38 cellular contexts compared by ENCODE assay signal in the genomic region with DNA sequence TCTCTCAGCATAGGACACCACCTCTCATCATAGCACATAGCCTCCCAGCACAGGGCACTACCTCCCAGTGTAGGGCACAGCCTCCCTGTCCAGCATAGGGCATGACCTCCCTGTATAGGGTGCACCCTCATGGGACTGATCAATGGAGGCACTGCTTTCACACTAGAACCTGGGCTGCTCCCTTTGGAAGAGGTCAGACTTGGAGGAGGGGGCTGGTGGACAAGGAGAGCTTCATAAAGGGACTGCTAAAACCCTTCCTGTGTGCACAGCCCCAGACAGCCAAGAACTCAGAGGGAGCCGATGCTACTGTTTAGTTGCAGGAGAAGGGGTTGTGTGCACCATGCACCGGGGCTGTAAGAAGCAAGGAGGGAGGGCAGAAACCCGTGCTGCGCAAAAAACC. TPM values are rescaled to one million over a fixed set of nuclear protein-coding genes. Genes with fewer than 3 reads are reported as not detected.
"Had no signal": no experiment of that assay in that cellular context is flagged by ENCODE, and none has a peak within 500 bp of the region (broad histone marks: within the 10 kb centered on the region; RNA-seq: fewer than 3 reads in every experiment).

No MANE protein-coding gene starts in this region.

- ATAC-seq: activated CD8-positive, alpha-beta T cell treated with anti-CD3 and anti-CD28 coated beads for 36 hours; activated naive CD4-positive, alpha-beta T cell treated with anti-CD3 and anti-CD28 coated beads, Interleukin-2, amount 50 U/mL, for 72 hours; activated T-cell treated with anti-CD3 and anti-CD28 coated beads, Interleukin-2, amount 50 U/mL, for 4 hours; activated T-cell treated with anti-CD3 and anti-CD28 coated beads, Interleukin-2, amount 50 U/mL, for 72 hours; activated T-helper 17 cell treated with anti-CD3 and anti-CD28 coated beads, Interleukin-2, amount 50 U/mL, for 72 hours had no signal

- H3K27ac ChIP-seq: adrenal gland, ascending aorta, cardiac muscle cell, VCaP had no signal

- H3K4me1 ChIP-seq: adrenal gland, ascending aorta had no signal

- H3K4me1 Mint-ChIP-seq: activated B cell treated with CpG ODN at 0.5 μM for 24 hours; activated naive CD8-positive, alpha-beta T cell treated with anti-CD3 and anti-CD28 coated beads for 36 hours; activated T-helper 17 cell treated with anti-CD3 and anti-CD28 coated beads, Interleukin-2, amount 50 U/mL, for 72 hours; brain; central memory CD8-positive, alpha-beta T cell had no signal

- H3K27me3 Mint-ChIP-seq: activated CD4-positive, alpha-beta memory T cell treated with anti-CD3 and anti-CD28 coated beads for 36 hours; activated naive CD8-positive, alpha-beta T cell treated with anti-CD3 and anti-CD28 coated beads for 36 hours; activated T-helper 17 cell treated with anti-CD3 and anti-CD28 coated beads, Interleukin-2, amount 50 U/mL, for 72 hours had no signal

- H3K9me3 Mint-ChIP-seq: activated B cell treated with CpG ODN at 0.5 μM for 24 hours; activated CD4-positive, alpha-beta memory T cell treated with anti-CD3 and anti-CD28 coated beads for 36 hours; activated CD8-positive, alpha-beta T cell treated with anti-CD3 and anti-CD28 coated beads for 36 hours; activated naive CD4-positive, alpha-beta T cell treated with anti-CD3 and anti-CD28 coated beads for 36 hours; activated naive CD4-positive, alpha-beta T cell treated with anti-CD3 and anti-CD28 coated beads, Interleukin-2, amount 50 U/mL, for 72 hours; activated naive CD8-positive, alpha-beta T cell treated with anti-CD3 and anti-CD28 coated beads for 36 hours; activated T-cell treated with anti-CD3 and anti-CD28 coated beads, Interleukin-2, amount 50 U/mL, for 4 hours; activated T-cell treated with anti-CD3 and anti-CD28 coated beads, Interleukin-2, amount 50 U/mL, for 72 hours; activated T-helper 1 cell treated with anti-CD3 and anti-CD28 coated beads, Interleukin-12 subunit alpha, Interleukin-12 subunit beta, Interleukin-2, Interleukin-4 antibody, amounts not matched to agents 30 ng/mL and 10 ng/mL and 1 ng/mL, durations not matched to agents 14 hours and 24 hours and 36 hours; activated T-helper 17 cell treated with anti-CD3 and anti-CD28 coated beads, Interleukin-2, amount 50 U/mL, for 72 hours; brain; central memory CD8-positive, alpha-beta T cell; T-helper 1 cell treated with Interleukin-12 subunit alpha and Interleukin-12 subunit beta and Interleukin-4 antibody, amounts not matched to agents 30 μg/mL and 1 μg/mL, for 36 hours; T-helper 2 cell treated with Interferon-gamma antibody and Interleukin-4, amounts not matched to agents 5 μg/mL and 100 μg/mL, for 36 hours had no signal

- H3K4me3 Mint-ChIP-seq: activated B cell treated with CpG ODN at 0.5 μM for 24 hours; activated CD4-positive, alpha-beta memory T cell treated with anti-CD3 and anti-CD28 coated beads for 36 hours; activated CD8-positive, alpha-beta T cell treated with anti-CD3 and anti-CD28 coated beads for 36 hours; activated naive CD4-positive, alpha-beta T cell treated with anti-CD3 and anti-CD28 coated beads for 36 hours; activated naive CD8-positive, alpha-beta T cell treated with anti-CD3 and anti-CD28 coated beads for 36 hours; activated T-cell treated with anti-CD3 and anti-CD28 coated beads, Interleukin-2, amount 50 U/mL, for 4 hours; activated T-cell treated with anti-CD3 and anti-CD28 coated beads, Interleukin-2, amount 50 U/mL, for 72 hours; activated T-helper 1 cell treated with anti-CD3 and anti-CD28 coated beads, Interleukin-12 subunit alpha, Interleukin-12 subunit beta, Interleukin-2, Interleukin-4 antibody, amounts not matched to agents 30 ng/mL and 10 ng/mL and 1 ng/mL, durations not matched to agents 14 hours and 24 hours and 36 hours; activated T-helper 17 cell treated with anti-CD3 and anti-CD28 coated beads, Interleukin-2, amount 50 U/mL, for 72 hours; brain; central memory CD8-positive, alpha-beta T cell; T-helper 1 cell treated with Interleukin-12 subunit alpha and Interleukin-12 subunit beta and Interleukin-4 antibody, amounts not matched to agents 30 μg/mL and 1 μg/mL, for 36 hours; T-helper 2 cell treated with Interferon-gamma antibody and Interleukin-4, amounts not matched to agents 5 μg/mL and 100 μg/mL, for 36 hours had no signal

- H3K27ac Mint-ChIP-seq: activated B cell treated with CpG ODN at 0.5 μM for 24 hours; activated CD4-positive, alpha-beta memory T cell treated with anti-CD3 and anti-CD28 coated beads for 36 hours; activated CD8-positive, alpha-beta T cell treated with anti-CD3 and anti-CD28 coated beads for 36 hours; activated naive CD4-positive, alpha-beta T cell treated with anti-CD3 and anti-CD28 coated beads for 36 hours; activated naive CD4-positive, alpha-beta T cell treated with anti-CD3 and anti-CD28 coated beads, Interleukin-2, amount 50 U/mL, for 72 hours; activated naive CD8-positive, alpha-beta T cell treated with anti-CD3 and anti-CD28 coated beads for 36 hours; activated T-cell treated with anti-CD3 and anti-CD28 coated beads, Interleukin-2, amount 50 U/mL, for 72 hours; activated T-helper 1 cell treated with anti-CD3 and anti-CD28 coated beads, Interleukin-12 subunit alpha, Interleukin-12 subunit beta, Interleukin-2, Interleukin-4 antibody, amounts not matched to agents 30 ng/mL and 10 ng/mL and 1 ng/mL, durations not matched to agents 14 hours and 24 hours and 36 hours; activated T-helper 17 cell treated with anti-CD3 and anti-CD28 coated beads, Interleukin-2, amount 50 U/mL, for 72 hours; brain; T-helper 1 cell treated with Interleukin-12 subunit alpha and Interleukin-12 subunit beta and Interleukin-4 antibody, amounts not matched to agents 30 μg/mL and 1 μg/mL, for 36 hours; T-helper 2 cell treated with Interferon-gamma antibody and Interleukin-4, amounts not matched to agents 5 μg/mL and 100 μg/mL, for 36 hours had no signal

- H3K4me3 ChIP-seq: adrenal gland, ascending aorta, cardiac muscle cell had no signal

- FAIRE-seq: TTC549 had no signal

- H3K36me3 ChIP-seq: adrenal gland, ascending aorta, cardiac muscle cell had no signal

- H3K9me3 ChIP-seq: adrenal gland, ascending aorta had no signal

- H3K36me3 Mint-ChIP-seq: activated CD4-positive, alpha-beta memory T cell treated with anti-CD3 and anti-CD28 coated beads for 36 hours; activated naive CD4-positive, alpha-beta T cell treated with anti-CD3 and anti-CD28 coated beads, Interleukin-2, amount 50 U/mL, for 72 hours; activated naive CD8-positive, alpha-beta T cell treated with anti-CD3 and anti-CD28 coated beads for 36 hours; brain had no signal

- DNase-seq: activated B cell treated with CpG ODN at 0.5 μM for 24 hours; activated CD4-positive, alpha-beta memory T cell treated with anti-CD3 and anti-CD28 coated beads for 36 hours; activated CD4-positive, alpha-beta T cell treated with anti-CD3 and anti-CD28 coated beads for 4 hours; activated CD4-positive, alpha-beta T cell treated with anti-CD3 and anti-CD28 coated beads, Interleukin-2, amount 50 U/mL, for 1 hour; activated CD4-positive, alpha-beta T cell treated with anti-CD3 and anti-CD28 coated beads, Interleukin-2, amount 50 U/mL, for 4 hours; activated CD4-positive, CD25-positive, alpha-beta regulatory T cell treated with anti-CD3 and anti-CD28 coated beads, Interleukin-2, amount 50 U/mL, for 72 hours; activated CD8-positive, alpha-beta memory T cell treated with anti-CD3 and anti-CD28 coated beads, Interleukin-2, amount 50 U/mL, for 4 hours; activated CD8-positive, alpha-beta T cell treated with anti-CD3 and anti-CD28 coated beads for 36 hours; activated effector memory CD4-positive, alpha-beta T cell treated with anti-CD3 and anti-CD28 coated beads, Interleukin-2, amount 50 U/mL, for 16 hours; activated gamma-delta T cell treated with Interleukin-2 at 50 U/mL for 16 hours; activated naive CD4-positive, alpha-beta T cell; activated naive CD4-positive, alpha-beta T cell treated with anti-CD3 and anti-CD28 coated beads for 36 hours; activated naive CD4-positive, alpha-beta T cell treated with anti-CD3 and anti-CD28 coated beads, Interleukin-2, amount 50 U/mL, for 16 hours; activated naive CD8-positive, alpha-beta T cell treated with anti-CD3 and anti-CD28 coated beads for 36 hours; activated T-cell treated with anti-CD3 and anti-CD28 coated beads for 4 hours; activated T-cell treated with anti-CD3 and anti-CD28 coated beads, Interleukin-2, amount 50 U/mL, for 1 hour; activated T-cell treated with anti-CD3 and anti-CD28 coated beads, Interleukin-2, amount 50 U/mL, for 4 hours; activated T-cell treated with anti-CD3 and anti-CD28 coated beads, Interleukin-2, amount 50 U/mL, for 72 hours; adrenal gland; amniotic stem cell; caudate nucleus; cerebellar nuclear complex; T-helper 1 cell; T-helper 2 cell; T-helper 9 cell had no signal

- H3K27me3 ChIP-seq: adrenal gland, ascending aorta, cardiac muscle cell had no signal

RNA-seq across cellular contexts. Expression of gene CST4, which starts 21.9 kb away (rescaled TPM):
- total RNA-seq: activated B cell treated with CpG ODN at 0.5 μM for 24 hours; activated CD4-positive, alpha-beta memory T cell treated with anti-CD3 and anti-CD28 coated beads for 36 hours; activated CD8-positive, alpha-beta memory T cell treated with anti-CD3 and anti-CD28 coated beads for 36 hours; activated CD8-positive, alpha-beta T cell treated with anti-CD3 and anti-CD28 coated beads for 36 hours; activated naive CD4-positive, alpha-beta T cell treated with anti-CD3 and anti-CD28 coated beads for 36 hours; activated naive CD4-positive, alpha-beta T cell treated with anti-CD3 and anti-CD28 coated beads, Interleukin-2, amount 50 U/mL, for 72 hours; activated naive CD8-positive, alpha-beta T cell treated with anti-CD3 and anti-CD28 coated beads for 36 hours; activated T-cell treated with anti-CD3 and anti-CD28 coated beads, Interleukin-2, amount 50 U/mL, for 4 hours; activated T-cell treated with anti-CD3 and anti-CD28 coated beads, Interleukin-2, amount 50 U/mL, for 72 hours; activated T-helper 1 cell treated with anti-CD3 and anti-CD28 coated beads, Interleukin-12 subunit alpha, Interleukin-12 subunit beta, Interleukin-2, Interleukin-4 antibody, amounts not matched to agents 30 ng/mL and 10 ng/mL and 1 ng/mL, durations not matched to agents 14 hours and 24 hours and 36 hours; activated T-helper 17 cell treated with anti-CD3 and anti-CD28 coated beads, Interleukin-2, amount 50 U/mL, for 72 hours; adrenal gland; ascending aorta; bronchial epithelial cell; cardiac muscle cell had no signal
- polyA plus RNA-seq: adrenal gland, cardiac muscle cell had no signal

RNA-seq across cellular contexts. Expression of gene CST1, which starts 40.0 kb away (rescaled TPM):
- total RNA-seq: activated B cell treated with CpG ODN at 0.5 μM for 24 hours; activated CD4-positive, alpha-beta memory T cell treated with anti-CD3 and anti-CD28 coated beads for 36 hours; activated CD8-positive, alpha-beta memory T cell treated with anti-CD3 and anti-CD28 coated beads for 36 hours; activated CD8-positive, alpha-beta T cell treated with anti-CD3 and anti-CD28 coated beads for 36 hours; activated naive CD4-positive, alpha-beta T cell treated with anti-CD3 and anti-CD28 coated beads for 36 hours; activated naive CD4-positive, alpha-beta T cell treated with anti-CD3 and anti-CD28 coated beads, Interleukin-2, amount 50 U/mL, for 72 hours; activated naive CD8-positive, alpha-beta T cell treated with anti-CD3 and anti-CD28 coated beads for 36 hours; activated T-cell treated with anti-CD3 and anti-CD28 coated beads, Interleukin-2, amount 50 U/mL, for 4 hours; activated T-cell treated with anti-CD3 and anti-CD28 coated beads, Interleukin-2, amount 50 U/mL, for 72 hours; activated T-helper 1 cell treated with anti-CD3 and anti-CD28 coated beads, Interleukin-12 subunit alpha, Interleukin-12 subunit beta, Interleukin-2, Interleukin-4 antibody, amounts not matched to agents 30 ng/mL and 10 ng/mL and 1 ng/mL, durations not matched to agents 14 hours and 24 hours and 36 hours; activated T-helper 17 cell treated with anti-CD3 and anti-CD28 coated beads, Interleukin-2, amount 50 U/mL, for 72 hours; ascending aorta; bronchial epithelial cell had no signal
- polyA plus RNA-seq: cardiac muscle cell had no signal
